23 cellular contexts compared by ENCODE assay signal in the genomic region with DNA sequence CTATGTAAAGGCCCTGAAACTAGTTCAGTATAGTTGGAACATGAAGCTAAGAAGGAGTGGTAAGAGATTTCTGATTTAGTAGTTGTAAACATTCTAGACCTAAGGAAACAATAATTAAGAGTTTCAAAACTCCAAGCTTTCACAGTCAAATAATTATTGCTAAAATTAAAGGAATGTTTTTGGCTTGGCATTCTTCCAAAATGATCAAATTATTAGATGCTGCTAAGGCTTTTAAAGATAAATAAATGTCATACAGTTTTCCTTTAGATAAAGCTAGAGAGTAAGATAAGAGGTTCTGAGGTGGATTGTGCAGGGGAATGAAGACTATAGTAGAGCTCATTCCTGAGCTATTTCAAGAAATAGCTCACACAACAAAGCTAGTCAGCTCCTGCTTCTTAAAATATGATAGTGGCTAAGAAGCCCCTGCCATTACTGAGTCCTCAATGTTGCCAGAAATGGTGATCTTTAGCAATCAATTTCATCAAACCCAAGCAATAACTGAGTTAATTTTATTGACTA.
"Had no signal": no experiment of that assay in that cellular context is flagged by ENCODE, and none has a peak within 500 bp of the region (broad histone marks: within the 10 kb centered on the region; RNA-seq: fewer than 3 reads in every experiment).

No MANE protein-coding gene starts in this region.

- ATAC-seq: foreskin keratinocyte; naive thymus-derived CD4-positive, alpha-beta T cell; psoas muscle; right lobe of liver; stimulated activated memory B cell treated with anti-CD40 and anti-IgM and Interleukin-4, amounts not matched to agents 10 μg/mL and 1 μg/mL and 100 μg/mL, for 72 hours; upper lobe of right lung had no signal

- H3K4me1 ChIP-seq: esophagus muscularis mucosa, foreskin keratinocyte, left ventricle myocardium inferior, psoas muscle, spleen, upper lobe of right lung had no signal

- H3K4me3 ChIP-seq: coronary artery, esophagus muscularis mucosa, left ventricle myocardium inferior, lung, psoas muscle, right lobe of liver, spleen, tibial artery, upper lobe of right lung had no signal

- H3K36me3 ChIP-seq: esophagus muscularis mucosa, left ventricle myocardium inferior, neutrophil, right lobe of liver, spleen, tibial artery, upper lobe of right lung had no signal

- H3K9me3 ChIP-seq: esophagus muscularis mucosa, left ventricle myocardium inferior, neutrophil, psoas muscle, right lobe of liver, spleen, tibial artery, upper lobe of right lung had no signal

- H3K9me3 Mint-ChIP-seq: immature natural killer cell; naive thymus-derived CD4-positive, alpha-beta T cell had no signal

- H3K27me3 ChIP-seq: esophagus muscularis mucosa, foreskin keratinocyte, neutrophil, right lobe of liver, spleen, tibial artery, upper lobe of right lung had no signal

- H3K27me3 Mint-ChIP-seq: stimulated activated memory B cell treated with anti-CD40 and anti-IgM and Interleukin-4, amounts not matched to agents 10 μg/mL and 1 μg/mL and 100 μg/mL, for 72 hours; stimulated activated naive CD8-positive, alpha-beta T cell treated with anti-CD3 and anti-CD28 coated beads, Interleukin-15, Interleukin-2, amounts not matched to agents 100 ng/mL and 50 ng/mL, for 24 hours had no signal

- H3K4me1 Mint-ChIP-seq: immature natural killer cell; naive thymus-derived CD4-positive, alpha-beta T cell; stimulated activated memory B cell treated with anti-CD40 and anti-IgM and Interleukin-4, amounts not matched to agents 10 μg/mL and 1 μg/mL and 100 μg/mL, for 72 hours had no signal

- H3K36me3 Mint-ChIP-seq: immature natural killer cell; naive thymus-derived CD4-positive, alpha-beta T cell; stimulated activated memory B cell treated with anti-CD40 and anti-IgM and Interleukin-4, amounts not matched to agents 10 μg/mL and 1 μg/mL and 100 μg/mL, for 72 hours had no signal

- FAIRE-seq: endometrium had no signal

- H3K27ac Mint-ChIP-seq: immature natural killer cell; naive thymus-derived CD4-positive, alpha-beta T cell; stimulated activated memory B cell treated with anti-CD40 and anti-IgM and Interleukin-4, amounts not matched to agents 10 μg/mL and 1 μg/mL and 100 μg/mL, for 72 hours; stimulated activated naive CD8-positive, alpha-beta T cell treated with anti-CD3 and anti-CD28 coated beads, Interleukin-15, Interleukin-2, amounts not matched to agents 100 ng/mL and 50 ng/mL, for 24 hours had no signal

- DNase-seq: effector CD4-positive, alpha-beta T cell; foreskin keratinocyte; immature natural killer cell; left ventricle myocardium inferior; mesenchymal stem cell; naive thymus-derived CD4-positive, alpha-beta T cell; psoas muscle; retina; right lobe of liver; spleen; stimulated activated CD4-positive, alpha-beta T cell treated with anti-CD3 and anti-CD28 coated beads, Interleukin-15, amount 100 ng/mL, for 24 hours; stimulated activated CD4-positive, alpha-beta T cell treated with anti-CD3 and anti-CD28 coated beads, Interleukin-1b, Interleukin-23, amount 100 ng/mL, for 48 hours; stimulated activated CD4-positive, alpha-beta T cell treated with anti-CD3 and anti-CD28 coated beads, Interleukin-4, amount 100 ng/mL, for 24 hours; tibial artery; upper lobe of right lung had no signal

- H3K27ac ChIP-seq: coronary artery, epithelial cell of prostate, esophagus muscularis mucosa, foreskin keratinocyte, left ventricle myocardium inferior, neutrophil, psoas muscle, right lobe of liver, spleen, tibial artery, upper lobe of right lung had no signal

- H3K4me3 Mint-ChIP-seq: immature natural killer cell; naive thymus-derived CD4-positive, alpha-beta T cell; stimulated activated memory B cell treated with anti-CD40 and anti-IgM and Interleukin-4, amounts not matched to agents 10 μg/mL and 1 μg/mL and 100 μg/mL, for 72 hours; stimulated activated naive CD8-positive, alpha-beta T cell treated with anti-CD3 and anti-CD28 coated beads, Interleukin-15, Interleukin-2, amounts not matched to agents 100 ng/mL and 50 ng/mL, for 24 hours had no signal
